In genomic region chr4:128454281-128455075, GRCh38 we compare ENCODE assay signal across 1 cellular context.
TF ChIP-seq lines count a peak whose summit lies in the region.

No MANE protein-coding gene starts in this region.

TF ChIP-seq in K562, 482 proteins besides CTCF, POLR2A, EP300 and RAD21 (continued from another document and continues in another):
- TF ChIP-seq DEAF1 (CRISPR knock-in tag; IDR thresholded peaks at IDR 0.05) = peak; percentile 83
- peak; percentile 54 for TF ChIP-seq EP400 (IDR thresholded peaks at IDR 0.05)
- TF ChIP-seq IRF9 (tag; IDR thresholded peaks at IDR 0.05) = peak; percentile 76
- no peak for TF ChIP-seq ELF4 (CRISPR knock-in tag; IDR thresholded peaks at IDR 0.05)
- TF ChIP-seq POLR2G (IDR thresholded peaks at IDR 0.05; ENCODE audit: low read depth, low read length) = no peak
- no peak for TF ChIP-seq NR2C1 (IDR thresholded peaks at IDR 0.05)
- TF ChIP-seq NR2C1 (tag; IDR thresholded peaks at IDR 0.05) = 0 out of 2 replicates have a peak, but pooled peaks have one; percentile 33
- peak; percentile 98 for TF ChIP-seq CEBPB (tag; IDR thresholded peaks at IDR 0.05)
- no peak for TF ChIP-seq IRF1 (CRISPR knock-in tag; IDR thresholded peaks at IDR 0.05; ENCODE audit: borderline replicate concordance)
- TF ChIP-seq JUND (IDR thresholded peaks at IDR 0.05; ENCODE audit: borderline replicate concordance, low read depth, low read length) = peak; percentile 93
- peak; percentile 85; the same call in 2 of the 3 replicates for TF ChIP-seq JUND (tag; IDR thresholded peaks at IDR 0.05; ENCODE audit: borderline replicate concordance, low read depth, low read length)
- TF ChIP-seq CHAMP1 (IDR thresholded peaks at IDR 0.05) = peak; percentile 76
- TF ChIP-seq ESRRA (IDR thresholded peaks at IDR 0.05; ENCODE audit: borderline replicate concordance, low read depth) = peak; percentile 80; the same call in 1 of the 2 replicates
- TF ChIP-seq HINFP (tag; conservative IDR thresholded peaks at IDR 0.05; ENCODE audit: low read depth) = no peak
- TF ChIP-seq ZNF561 (CRISPR knock-in tag; conservative IDR thresholded peaks at IDR 0.05) = no peak
- TF ChIP-seq CEBPG (CRISPR knock-in tag; IDR thresholded peaks at IDR 0.05) = peak; percentile 97
- peak; percentile 98 for TF ChIP-seq CEBPG (tag; conservative IDR thresholded peaks at IDR 0.05 in 1 of 2, IDR thresholded peaks at IDR 0.05 in 1 of 2)
- peak; percentile 73; the same call in 1 of the 2 replicates for TF ChIP-seq JUN (IDR thresholded peaks at IDR 0.05; ENCODE audit: borderline replicate concordance, low read depth, low read length)
- TF ChIP-seq JUN (CRISPR knock-in tag; IDR thresholded peaks at IDR 0.05; ENCODE audit: borderline replicate concordance) = no peak
- TF ChIP-seq NFRKB (IDR thresholded peaks at IDR 0.05; ENCODE audit: low read depth) = 0 out of 2 replicates have a peak, but pooled peaks have one; percentile 40
- no peak for TF ChIP-seq ZNF212 (CRISPR knock-in tag; IDR thresholded peaks at IDR 0.05)
- no peak for TF ChIP-seq ZNF311 (CRISPR knock-in tag; IDR thresholded peaks at IDR 0.05)
- TF ChIP-seq ZNF253 (CRISPR knock-in tag; conservative IDR thresholded peaks at IDR 0.05) = no peak
- no peak for TF ChIP-seq RBM39 (optimal IDR thresholded peaks at IDR 0.05; ENCODE audit: low read depth, low read length)
- peak; percentile 49; the same call in 1 of the 2 replicates for TF ChIP-seq SOX6 (IDR thresholded peaks at IDR 0.05)
- TF ChIP-seq ZNF318 (IDR thresholded peaks at IDR 0.05; ENCODE audit: borderline replicate concordance in 1 of 2, low read depth in 1 of 2) = 0 out of 4 replicates have a peak, but pooled peaks of 1 of the 2 experiments have one; percentile 31
- peak; percentile 77 to 85 for TF ChIP-seq TRIM24 (IDR thresholded peaks at IDR 0.05)
- TF ChIP-seq ATF2 (CRISPR knock-in tag; IDR thresholded peaks at IDR 0.05) = no peak
- TF ChIP-seq ATF7 (IDR thresholded peaks at IDR 0.05) = peak; percentile 95
- TF ChIP-seq ATF4 (CRISPR knock-in tag; IDR thresholded peaks at IDR 0.05) = peak; percentile 79
- TF ChIP-seq CUX1 (CRISPR knock-in tag; IDR thresholded peaks at IDR 0.05) = no peak
